Comparison of ENCODE assay signal across 9 cellular contexts in genomic region chr9:113621309-113621791, GRCh38.
A peak's percentile ranks its signal among the peaks of the same experiment; 100 is the strongest.
DNase-seq lines count a peak whose midpoint lies in the region; ATAC-seq, FAIRE-seq and TF ChIP-seq lines count a peak whose summit lies in the region.
"Had no signal": no experiment of that assay in that cellular context is flagged by ENCODE, and none has a peak within 500 bp of the region (broad histone marks: within the 10 kb centered on the region; RNA-seq: fewer than 3 reads in every experiment).

No MANE protein-coding gene starts in this region.

- ATAC-seq in GM21390 (IDR thresholded peaks at IDR 0.05; ENCODE audit: unreplicated experiment) (no peak), HG02884 (IDR thresholded peaks at IDR 0.05; ENCODE audit: unreplicated experiment) (no peak)

- H3K9me3 Mint-ChIP-seq in activated naive CD4-positive, alpha-beta T cell treated with anti-CD3 and anti-CD28 coated beads, Interleukin-2, amount 10 ng/mL, durations not matched to agents 7 days and 5 days = no peaks in the 10 kb centered on the region

- CTCF ChIA-PET in activated naive CD4-positive, alpha-beta T cell treated with anti-CD3 and anti-CD28 coated beads, Interleukin-2, amount 10 ng/mL, durations not matched to agents 7 days and 5 days (lab: Charles Lee) = interaction anchor here (2.3 to 2.8 kb wide), 2 partner anchors 29 to 34 kb away, joined by 8 to 15 read pairs; no protein-coding TSS in a partner anchor

- no peaks in the 10 kb centered on the region for H3K36me3 Mint-ChIP-seq in activated naive CD4-positive, alpha-beta T cell treated with anti-CD3 and anti-CD28 coated beads, Interleukin-2, amount 10 ng/mL, durations not matched to agents 7 days and 5 days

- no peak overlapping the region for H3K27ac Mint-ChIP-seq in activated naive CD4-positive, alpha-beta T cell treated with anti-CD3 and anti-CD28 coated beads, Interleukin-2, amount 10 ng/mL, durations not matched to agents 7 days and 5 days

- DNase-seq in AG09319 (ENCODE audit: extremely low read depth, low read depth) (peak; percentile 79), RCC 7860 (ENCODE audit: low spot score) (peak; percentile 92), fibroblast of the aortic adventitia (ENCODE audit: low read depth) (peak; percentile 96), non-pigmented ciliary epithelial cell (ENCODE audit: low read depth) (peak; percentile 77), NCI-H774 (lab: John Stamatoyannopoulos, UW) (no peak)
- DNase-seq in activated naive CD4-positive, alpha-beta T cell treated with anti-CD3 and anti-CD28 coated beads, Interleukin-2, amount 10 ng/mL, durations not matched to agents 7 days and 5 days = no peak
- DNase-seq: NCI-H82 had no signal

- no peak overlapping the region for H3K4me3 Mint-ChIP-seq in activated naive CD4-positive, alpha-beta T cell treated with anti-CD3 and anti-CD28 coated beads, Interleukin-2, amount 10 ng/mL, durations not matched to agents 7 days and 5 days

- peaks cover 15% of the 10 kb centered on the region for H3K27me3 Mint-ChIP-seq in activated naive CD4-positive, alpha-beta T cell treated with anti-CD3 and anti-CD28 coated beads, Interleukin-2, amount 10 ng/mL, durations not matched to agents 7 days and 5 days

- no peak for TF ChIP-seq CTCF in AG09319 (IDR thresholded peaks at IDR 0.05; ENCODE audit: low read depth, low read length)
- TF ChIP-seq CTCF in fibroblast of the aortic adventitia (IDR thresholded peaks at IDR 0.05; ENCODE audit: insufficient read depth, low read length) = no peak

- peak; percentile 91 for FAIRE-seq in RCC 7860 (lab: Jason Lieb, UNC)

- peaks cover 3% of the 10 kb centered on the region for H3K4me1 Mint-ChIP-seq in activated naive CD4-positive, alpha-beta T cell treated with anti-CD3 and anti-CD28 coated beads, Interleukin-2, amount 10 ng/mL, durations not matched to agents 7 days and 5 days

- H3K4me3 ChIP-seq in fibroblast of the aortic adventitia (ENCODE audit: low read depth, low read length) = no peak overlapping the region

Comparison
In these comparisons a context has a peak if more than half of its experiments do, and no peak if none do; other contexts are left out.
1. DNase-seq: peak in AG09319 (single experiment), RCC 7860 (single experiment), fibroblast of the aortic adventitia (single experiment) and non-pigmented ciliary epithelial cell (single experiment); none in NCI-H774 (single experiment) and activated naive CD4-positive, alpha-beta T cell treated with anti-CD3 and anti-CD28 coated beads, Interleukin-2, amount 10 ng/mL, durations not matched to agents 7 days and 5 days (single experiment).